Comparison of ENCODE assay signal across 16 cellular contexts in genomic region chr19:28505134-28505533, GRCh38.
"Had no signal": no experiment of that assay in that cellular context is flagged by ENCODE, and none has a peak within 500 bp of the region (broad histone marks: within the 10 kb centered on the region; RNA-seq: fewer than 3 reads in every experiment).

No MANE protein-coding gene starts in this region.

- DNase-seq: heart right ventricle; left ventricle myocardium inferior; naive B cell; occipital lobe; ovary; right lobe of liver; stimulated activated CD4-positive, alpha-beta T cell treated with anti-CD3 and anti-CD28 coated beads, Interleukin-4, amount 100 ng/mL, for 24 hours; stimulated activated naive CD4-positive, alpha-beta T cell treated with Interleukin-2 at 50 U/mL for 16 hours; stimulated activated naive CD8-positive, alpha-beta T cell treated with anti-CD3 and anti-CD28 coated beads, Interleukin-15, amount 100 ng/mL, for 72 hours; substantia nigra had no signal

- H3K36me3 Mint-ChIP-seq: mesothelial cell of epicardium; naive B cell; stimulated activated effector memory CD8-positive, alpha-beta T cell treated with anti-CD3 and anti-CD28 coated beads, Interleukin-12 subunit alpha, Interleukin-12 subunit beta, amount 100 ng/mL, for 72 hours; type B pancreatic cell had no signal

- H3K4me3 Mint-ChIP-seq: mesothelial cell of epicardium; naive B cell; nephron; neural crest cell; stimulated activated effector memory CD8-positive, alpha-beta T cell treated with anti-CD3 and anti-CD28 coated beads, Interleukin-12 subunit alpha, Interleukin-12 subunit beta, amount 100 ng/mL, for 72 hours; stimulated activated naive CD8-positive, alpha-beta T cell treated with anti-CD3 and anti-CD28 coated beads, Interleukin-15, amount 100 ng/mL, for 72 hours; type B pancreatic cell had no signal

- ATAC-seq: heart right ventricle; right lobe of liver; stimulated activated effector memory CD8-positive, alpha-beta T cell treated with anti-CD3 and anti-CD28 coated beads, Interleukin-12 subunit alpha, Interleukin-12 subunit beta, amount 100 ng/mL, for 72 hours; stimulated activated naive CD8-positive, alpha-beta T cell treated with anti-CD3 and anti-CD28 coated beads, Interleukin-15, amount 100 ng/mL, for 72 hours had no signal

- H3K9me3 Mint-ChIP-seq: mesothelial cell of epicardium; nephron; stimulated activated naive CD8-positive, alpha-beta T cell treated with anti-CD3 and anti-CD28 coated beads, Interleukin-15, amount 100 ng/mL, for 72 hours; type B pancreatic cell had no signal

- H3K27ac Mint-ChIP-seq: mesothelial cell of epicardium; naive B cell; nephron; progenitor cell of endocrine pancreas; stimulated activated effector memory CD8-positive, alpha-beta T cell treated with anti-CD3 and anti-CD28 coated beads, Interleukin-12 subunit alpha, Interleukin-12 subunit beta, amount 100 ng/mL, for 72 hours; stimulated activated naive CD8-positive, alpha-beta T cell treated with anti-CD3 and anti-CD28 coated beads, Interleukin-15, amount 100 ng/mL, for 72 hours; type B pancreatic cell had no signal

- H3K27me3 Mint-ChIP-seq: stimulated activated naive CD8-positive, alpha-beta T cell treated with anti-CD3 and anti-CD28 coated beads, Interleukin-15, amount 100 ng/mL, for 72 hours had no signal
